26 cellular contexts compared by ENCODE assay signal in the genomic region with DNA sequence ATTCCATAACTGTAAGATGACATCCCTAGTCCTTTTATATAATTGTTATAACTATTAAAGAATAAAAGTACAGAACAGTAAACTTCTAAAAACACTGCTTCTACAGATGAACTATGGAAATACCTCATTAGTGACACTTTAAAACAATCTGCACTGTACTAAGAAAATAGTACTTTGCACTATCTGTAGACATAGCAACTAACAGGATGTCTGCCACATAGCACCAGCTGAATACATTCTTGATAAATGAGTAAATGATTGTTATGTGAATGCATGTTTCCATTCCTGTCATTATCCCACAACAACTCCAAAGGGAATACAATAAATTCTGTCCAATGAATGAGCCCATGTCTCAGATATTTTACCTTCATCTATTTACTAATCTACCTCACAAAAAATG.
DNase-seq lines count a peak whose midpoint lies in the region; ATAC-seq, FAIRE-seq and TF ChIP-seq lines count a peak whose summit lies in the region.
"Had no signal": no experiment of that assay in that cellular context is flagged by ENCODE, and none has a peak within 500 bp of the region (broad histone marks: within the 10 kb centered on the region; RNA-seq: fewer than 3 reads in every experiment).

No MANE protein-coding gene starts in this region.

- SMC1A ChIA-PET in GM12878 (lab: Charles Lee; ENCODE audit: uncharacterized antibody, unreplicated experiment), result no interaction called here

- TF ChIP-seq CTCF in GM12878 (IDR thresholded peaks at IDR 0.05 in 2 of 3, conservative IDR thresholded peaks at IDR 0.05 in 1 of 3; ENCODE audit: control insufficient read depth in 2 of 3, extremely low read depth in 1 of 3, insufficient read depth in 1 of 3, low read depth in 3 of 3, low read length in 3 of 3), result no peak

- no peaks in the 10 kb centered on the region for H3K36me3 ChIP-seq in GM12878 (ENCODE audit: control insufficient read depth in 2 of 2, insufficient read depth in 2 of 2, low read length in 1 of 2)
- H3K36me3 ChIP-seq: neutrophil, right atrium auricular region had no signal

- no peak overlapping the region for H3K4me3 ChIP-seq in GM12878
- H3K4me3 ChIP-seq: lung, right atrium auricular region had no signal

- intact Hi-C loops in GM12878 (cut with micrococcal nuclease; ENCODE audit: unreplicated experiment), result no loop called here

- H3K79me2 ChIP-seq in GM12878 (ENCODE audit: control insufficient read depth, insufficient read depth, low read length), result no peaks in the 10 kb centered on the region

- no peaks in the 10 kb centered on the region for H3K9me3 ChIP-seq in GM12878 (replicated peaks; ENCODE audit: control insufficient read depth, insufficient read depth, low read length)
- H3K9me3 ChIP-seq: neutrophil, right atrium auricular region had no signal

- H3K9ac ChIP-seq in GM12878 (ENCODE audit: control insufficient read depth, insufficient read depth, low read length), result no peak overlapping the region

- H4K20me1 ChIP-seq in GM12878 (ENCODE audit: control insufficient read depth, insufficient read depth), result no peaks in the 10 kb centered on the region

- H3K27me3 ChIP-seq in GM12878 (replicated peaks in 1 of 2; ENCODE audit: control insufficient read depth in 2 of 2, insufficient read depth in 2 of 2, low read length in 1 of 2), result no peaks in the 10 kb centered on the region
- H3K27me3 ChIP-seq: neutrophil, right atrium auricular region had no signal

- POLR2A ChIA-PET in GM12878 (lab: Charles Lee), result no interaction called here

- no TSS peak for BruUV-seq in GM12878 (replicated peaks; lab: Mats Ljungman, UMichigan)

- TF ChIP-seq POLR2A in GM12878 (IDR thresholded peaks at IDR 0.05; ENCODE audit: low read depth, low read length), result no peak

- in situ Hi-C loops in GM12878 (cut with MboI), result no loop called here

- H2AFZ ChIP-seq in GM12878 (ENCODE audit: control insufficient read depth, low read depth, low read length), result no peak overlapping the region

- ATAC-seq in GM12878, result no peak

- DNase-seq in A172 (ENCODE audit: low spot score) (peak; percentile 48), HCEC 1CT (peak; percentile 52), GM12878 (ENCODE audit: low read depth, low spot score) (no peak), foreskin melanocyte (peak; percentile 40), amniotic stem cell (lab: John Stamatoyannopoulos, UW) (no peak), NCI-H510A treated with DMSO at 0.1 percent for 48 hours (lab: John Stamatoyannopoulos, UW) (no peak), inferior parietal cortex (ENCODE audit: extremely low spot score) (no peak), NCI-H69 (lab: John Stamatoyannopoulos, UW) (no peak)
- DNase-seq: activated CD4-positive, CD25-positive, alpha-beta regulatory T cell treated with anti-CD3 and anti-CD28 coated beads, Interleukin-2, amount 50 U/mL, for 72 hours; activated CD8-positive, alpha-beta memory T cell treated with anti-CD3 and anti-CD28 coated beads for 24 hours; activated naive CD4-positive, alpha-beta T cell treated with anti-CD3 and anti-CD28 coated beads for 36 hours; activated T-cell treated with anti-CD3 and anti-CD28 coated beads, Interleukin-2, amount 50 U/mL, for 48 hours; anterior cingulate cortex; endodermal cell; Kasumi-1; NCI-H1105; NCI-H2081 treated with DMSO at 0.1 percent for 48 hours; NCI-H510A; substantia nigra had no signal

- no peak for TF ChIP-seq EP300 in GM12878 (IDR thresholded peaks at IDR 0.05; ENCODE audit: borderline replicate concordance in 1 of 2, control insufficient read depth in 1 of 2, low read depth in 2 of 2, low read length in 2 of 2)

- FAIRE-seq in GM12878 (lab: Jason Lieb, UNC), result peak; percentile 13
- FAIRE-seq: A204.1, D721Med, islet of Langerhans had no signal

- no peaks in the 10 kb centered on the region; the same call in 1 of the 2 replicates for H3K4me1 ChIP-seq in GM12878 (ENCODE audit: control insufficient read depth, insufficient read depth, low read length)
- H3K4me1 ChIP-seq: right atrium auricular region had no signal

- CTCF ChIA-PET in GM12878 (lab: Yijun Ruan, JAX), result no interaction called here

- no peak for TF ChIP-seq RAD21 in GM12878 (IDR thresholded peaks at IDR 0.05; ENCODE audit: insufficient read depth, low read depth, low read length)

- H3K4me2 ChIP-seq in GM12878 (ENCODE audit: control insufficient read depth, insufficient read depth), result no peak overlapping the region

- H3K27ac ChIP-seq in GM12878 (ENCODE audit: control insufficient read depth, insufficient read depth), result no peak overlapping the region
- H3K27ac ChIP-seq: C4-2B, neutrophil, right atrium auricular region had no signal

- RAD21 ChIA-PET in GM12878 (lab: Charles Lee; ENCODE audit: unreplicated experiment), result no interaction called here

TF ChIP-seq in GM12878, 131 proteins besides CTCF, POLR2A, EP300 and RAD21:
- no peak for TF ChIP-seq GATAD2B (conservative IDR thresholded peaks at IDR 0.05; ENCODE audit: low read depth)
- TF ChIP-seq GABPA (IDR thresholded peaks at IDR 0.05; ENCODE audit: low read depth), result no peak
- TF ChIP-seq SRF (IDR thresholded peaks at IDR 0.05; ENCODE audit: low read depth in 2 of 2, low read length in 2 of 2), result no peak
- TF ChIP-seq SREBF1 (IDR thresholded peaks at IDR 0.05; ENCODE audit: low read length), result no peak
- no peak for TF ChIP-seq TCF12 (IDR thresholded peaks at IDR 0.05; ENCODE audit: low read depth, low read length)
- TF ChIP-seq ZNF207 (IDR thresholded peaks at IDR 0.05; ENCODE audit: borderline replicate concordance), result no peak
- TF ChIP-seq NR2C2 (IDR thresholded peaks at IDR 0.05; ENCODE audit: borderline replicate concordance, control insufficient read depth, insufficient read length, low read depth), result no peak
- TF ChIP-seq, protein P1, sequence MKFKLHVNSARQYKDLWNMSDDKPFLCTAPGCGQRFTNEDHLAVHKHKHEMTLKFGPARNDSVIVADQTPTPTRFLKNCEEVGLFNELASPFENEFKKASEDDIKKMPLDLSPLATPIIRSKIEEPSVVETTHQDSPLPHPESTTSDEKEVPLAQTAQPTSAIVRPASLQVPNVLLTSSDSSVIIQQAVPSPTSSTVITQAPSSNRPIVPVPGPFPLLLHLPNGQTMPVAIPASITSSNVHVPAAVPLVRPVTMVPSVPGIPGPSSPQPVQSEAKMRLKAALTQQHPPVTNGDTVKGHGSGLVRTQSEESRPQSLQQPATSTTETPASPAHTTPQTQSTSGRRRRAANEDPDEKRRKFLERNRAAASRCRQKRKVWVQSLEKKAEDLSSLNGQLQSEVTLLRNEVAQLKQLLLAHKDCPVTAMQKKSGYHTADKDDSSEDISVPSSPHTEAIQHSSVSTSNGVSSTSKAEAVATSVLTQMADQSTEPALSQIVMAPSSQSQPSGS (IDR thresholded peaks at IDR 0.05; ENCODE audit: low read length), result no peak
- TF ChIP-seq BRCA1 (IDR thresholded peaks at IDR 0.05; ENCODE audit: low read depth, low read length), result no peak
- TF ChIP-seq SIN3A (IDR thresholded peaks at IDR 0.05; ENCODE audit: low read depth, low read length), result no peak
- TF ChIP-seq, protein P2, sequence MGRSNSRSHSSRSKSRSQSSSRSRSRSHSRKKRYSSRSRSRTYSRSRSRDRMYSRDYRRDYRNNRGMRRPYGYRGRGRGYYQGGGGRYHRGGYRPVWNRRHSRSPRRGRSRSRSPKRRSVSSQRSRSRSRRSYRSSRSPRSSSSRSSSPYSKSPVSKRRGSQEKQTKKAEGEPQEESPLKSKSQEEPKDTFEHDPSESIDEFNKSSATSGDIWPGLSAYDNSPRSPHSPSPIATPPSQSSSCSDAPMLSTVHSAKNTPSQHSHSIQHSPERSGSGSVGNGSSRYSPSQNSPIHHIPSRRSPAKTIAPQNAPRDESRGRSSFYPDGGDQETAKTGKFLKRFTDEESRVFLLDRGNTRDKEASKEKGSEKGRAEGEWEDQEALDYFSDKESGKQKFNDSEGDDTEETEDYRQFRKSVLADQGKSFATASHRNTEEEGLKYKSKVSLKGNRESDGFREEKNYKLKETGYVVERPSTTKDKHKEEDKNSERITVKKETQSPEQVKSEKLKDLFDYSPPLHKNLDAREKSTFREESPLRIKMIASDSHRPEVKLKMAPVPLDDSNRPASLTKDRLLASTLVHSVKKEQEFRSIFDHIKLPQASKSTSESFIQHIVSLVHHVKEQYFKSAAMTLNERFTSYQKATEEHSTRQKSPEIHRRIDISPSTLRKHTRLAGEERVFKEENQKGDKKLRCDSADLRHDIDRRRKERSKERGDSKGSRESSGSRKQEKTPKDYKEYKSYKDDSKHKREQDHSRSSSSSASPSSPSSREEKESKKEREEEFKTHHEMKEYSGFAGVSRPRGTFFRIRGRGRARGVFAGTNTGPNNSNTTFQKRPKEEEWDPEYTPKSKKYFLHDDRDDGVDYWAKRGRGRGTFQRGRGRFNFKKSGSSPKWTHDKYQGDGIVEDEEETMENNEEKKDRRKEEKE (IDR thresholded peaks at IDR 0.05), result no peak
- no peak for TF ChIP-seq PAX5 (IDR thresholded peaks at IDR 0.05; ENCODE audit: borderline replicate concordance, low read depth, low read length)
- TF ChIP-seq SMARCA5 (IDR thresholded peaks at IDR 0.05), result no peak
- TF ChIP-seq POU2F2 (IDR thresholded peaks at IDR 0.05; ENCODE audit: borderline replicate concordance, low read depth, low read length), result no peak
- no peak for TF ChIP-seq YY1 (IDR thresholded peaks at IDR 0.05; ENCODE audit: low read depth, low read length)
- TF ChIP-seq NFYA (IDR thresholded peaks at IDR 0.05; ENCODE audit: borderline replicate concordance, low read depth, low read length), result no peak

Comparison
In these comparisons a context has a peak if more than half of its experiments do, and no peak if none do; other contexts are left out.
1. DNase-seq: peak in A172 (single experiment), HCEC 1CT (single experiment) and foreskin melanocyte (single experiment); none in GM12878 (single experiment), amniotic stem cell (single experiment), NCI-H510A treated with DMSO at 0.1 percent for 48 hours (single experiment), inferior parietal cortex (single experiment) and NCI-H69 (single experiment).